ENCODE assay signal across 1 cellular context in the genomic region with DNA sequence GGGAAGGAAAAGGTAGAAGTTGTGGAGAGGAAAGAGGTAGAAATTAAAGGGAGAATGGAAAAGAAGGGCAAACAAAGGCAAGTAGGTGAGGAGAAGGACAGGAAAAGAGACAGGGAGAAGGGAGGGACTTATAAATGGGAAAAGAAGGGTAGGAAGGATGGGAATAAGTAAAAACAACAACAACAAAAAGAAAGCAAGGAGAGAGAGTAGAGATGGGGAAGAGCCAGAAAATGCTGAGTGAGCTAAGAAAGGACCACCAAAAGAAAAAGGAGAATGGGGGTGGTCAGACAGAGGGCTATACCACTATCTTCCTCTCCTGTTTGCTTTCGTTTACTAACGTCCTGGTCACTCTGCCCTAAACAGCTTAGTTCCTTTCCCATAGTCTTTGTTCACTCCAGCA.
TF ChIP-seq lines count a peak whose summit lies in the region.

No MANE protein-coding gene starts in this region.

TF ChIP-seq in K562, 482 proteins besides CTCF, POLR2A, EP300 and RAD21 (continued from another document):
- TF ChIP-seq, protein P1, sequence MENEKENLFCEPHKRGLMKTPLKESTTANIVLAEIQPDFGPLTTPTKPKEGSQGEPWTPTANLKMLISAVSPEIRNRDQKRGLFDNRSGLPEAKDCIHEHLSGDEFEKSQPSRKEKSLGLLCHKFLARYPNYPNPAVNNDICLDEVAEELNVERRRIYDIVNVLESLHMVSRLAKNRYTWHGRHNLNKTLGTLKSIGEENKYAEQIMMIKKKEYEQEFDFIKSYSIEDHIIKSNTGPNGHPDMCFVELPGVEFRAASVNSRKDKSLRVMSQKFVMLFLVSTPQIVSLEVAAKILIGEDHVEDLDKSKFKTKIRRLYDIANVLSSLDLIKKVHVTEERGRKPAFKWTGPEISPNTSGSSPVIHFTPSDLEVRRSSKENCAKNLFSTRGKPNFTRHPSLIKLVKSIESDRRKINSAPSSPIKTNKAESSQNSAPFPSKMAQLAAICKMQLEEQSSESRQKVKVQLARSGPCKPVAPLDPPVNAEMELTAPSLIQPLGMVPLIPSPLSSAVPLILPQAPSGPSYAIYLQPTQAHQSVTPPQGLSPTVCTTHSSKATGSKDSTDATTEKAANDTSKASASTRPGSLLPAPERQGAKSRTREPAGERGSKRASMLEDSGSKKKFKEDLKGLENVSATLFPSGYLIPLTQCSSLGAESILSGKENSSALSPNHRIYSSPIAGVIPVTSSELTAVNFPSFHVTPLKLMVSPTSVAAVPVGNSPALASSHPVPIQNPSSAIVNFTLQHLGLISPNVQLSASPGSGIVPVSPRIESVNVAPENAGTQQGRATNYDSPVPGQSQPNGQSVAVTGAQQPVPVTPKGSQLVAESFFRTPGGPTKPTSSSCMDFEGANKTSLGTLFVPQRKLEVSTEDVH (IDR thresholded peaks at IDR 0.05; ENCODE audit: low read depth, partially characterized antibody) = no peak
- TF ChIP-seq, protein P2, sequence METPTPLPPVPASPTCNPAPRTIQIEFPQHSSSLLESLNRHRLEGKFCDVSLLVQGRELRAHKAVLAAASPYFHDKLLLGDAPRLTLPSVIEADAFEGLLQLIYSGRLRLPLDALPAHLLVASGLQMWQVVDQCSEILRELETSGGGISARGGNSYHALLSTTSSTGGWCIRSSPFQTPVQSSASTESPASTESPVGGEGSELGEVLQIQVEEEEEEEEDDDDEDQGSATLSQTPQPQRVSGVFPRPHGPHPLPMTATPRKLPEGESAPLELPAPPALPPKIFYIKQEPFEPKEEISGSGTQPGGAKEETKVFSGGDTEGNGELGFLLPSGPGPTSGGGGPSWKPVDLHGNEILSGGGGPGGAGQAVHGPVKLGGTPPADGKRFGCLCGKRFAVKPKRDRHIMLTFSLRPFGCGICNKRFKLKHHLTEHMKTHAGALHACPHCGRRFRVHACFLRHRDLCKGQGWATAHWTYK (CRISPR knock-in tag; IDR thresholded peaks at IDR 0.05) = no peak
- TF ChIP-seq, protein P3, sequence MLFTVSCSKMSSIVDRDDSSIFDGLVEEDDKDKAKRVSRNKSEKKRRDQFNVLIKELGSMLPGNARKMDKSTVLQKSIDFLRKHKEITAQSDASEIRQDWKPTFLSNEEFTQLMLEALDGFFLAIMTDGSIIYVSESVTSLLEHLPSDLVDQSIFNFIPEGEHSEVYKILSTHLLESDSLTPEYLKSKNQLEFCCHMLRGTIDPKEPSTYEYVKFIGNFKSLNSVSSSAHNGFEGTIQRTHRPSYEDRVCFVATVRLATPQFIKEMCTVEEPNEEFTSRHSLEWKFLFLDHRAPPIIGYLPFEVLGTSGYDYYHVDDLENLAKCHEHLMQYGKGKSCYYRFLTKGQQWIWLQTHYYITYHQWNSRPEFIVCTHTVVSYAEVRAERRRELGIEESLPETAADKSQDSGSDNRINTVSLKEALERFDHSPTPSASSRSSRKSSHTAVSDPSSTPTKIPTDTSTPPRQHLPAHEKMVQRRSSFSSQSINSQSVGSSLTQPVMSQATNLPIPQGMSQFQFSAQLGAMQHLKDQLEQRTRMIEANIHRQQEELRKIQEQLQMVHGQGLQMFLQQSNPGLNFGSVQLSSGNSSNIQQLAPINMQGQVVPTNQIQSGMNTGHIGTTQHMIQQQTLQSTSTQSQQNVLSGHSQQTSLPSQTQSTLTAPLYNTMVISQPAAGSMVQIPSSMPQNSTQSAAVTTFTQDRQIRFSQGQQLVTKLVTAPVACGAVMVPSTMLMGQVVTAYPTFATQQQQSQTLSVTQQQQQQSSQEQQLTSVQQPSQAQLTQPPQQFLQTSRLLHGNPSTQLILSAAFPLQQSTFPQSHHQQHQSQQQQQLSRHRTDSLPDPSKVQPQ (CRISPR knock-in tag; IDR thresholded peaks at IDR 0.05; ENCODE audit: borderline replicate concordance) = no peak
- TF ChIP-seq MAFK (IDR thresholded peaks at IDR 0.05; ENCODE audit: low read length) = peak; percentile 43; the same call in 1 of the 2 replicates
- TF ChIP-seq, protein P4, sequence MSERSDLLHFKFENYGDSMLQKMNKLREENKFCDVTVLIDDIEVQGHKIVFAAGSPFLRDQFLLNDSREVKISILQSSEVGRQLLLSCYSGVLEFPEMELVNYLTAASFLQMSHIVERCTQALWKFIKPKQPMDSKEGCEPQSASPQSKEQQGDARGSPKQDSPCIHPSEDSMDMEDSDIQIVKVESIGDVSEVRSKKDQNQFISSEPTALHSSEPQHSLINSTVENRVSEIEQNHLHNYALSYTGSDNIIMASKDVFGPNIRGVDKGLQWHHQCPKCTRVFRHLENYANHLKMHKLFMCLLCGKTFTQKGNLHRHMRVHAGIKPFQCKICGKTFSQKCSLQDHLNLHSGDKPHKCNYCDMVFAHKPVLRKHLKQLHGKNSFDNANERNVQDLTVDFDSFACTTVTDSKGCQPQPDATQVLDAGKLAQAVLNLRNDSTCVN (CRISPR knock-in tag; IDR thresholded peaks at IDR 0.05) = peak; percentile 51; the same call in 1 of the 2 replicates
- peak; percentile 20; the same call in 1 of the 2 replicates for TF ChIP-seq ATF7 (IDR thresholded peaks at IDR 0.05)
- TF ChIP-seq ZNF445 (CRISPR knock-in tag; IDR thresholded peaks at IDR 0.05; ENCODE audit: low read depth) = no peak
- peak; percentile 96 for TF ChIP-seq ZNF316 (IDR thresholded peaks at IDR 0.05)
- TF ChIP-seq CC2D1A (IDR thresholded peaks at IDR 0.05) = no peak
- TF ChIP-seq NCOR1 (IDR thresholded peaks at IDR 0.05) = peak; percentile 10; the same call in 1 of the 2 replicates
- no peak for TF ChIP-seq CSDE1 (IDR thresholded peaks at IDR 0.05)
- TF ChIP-seq, protein P5, sequence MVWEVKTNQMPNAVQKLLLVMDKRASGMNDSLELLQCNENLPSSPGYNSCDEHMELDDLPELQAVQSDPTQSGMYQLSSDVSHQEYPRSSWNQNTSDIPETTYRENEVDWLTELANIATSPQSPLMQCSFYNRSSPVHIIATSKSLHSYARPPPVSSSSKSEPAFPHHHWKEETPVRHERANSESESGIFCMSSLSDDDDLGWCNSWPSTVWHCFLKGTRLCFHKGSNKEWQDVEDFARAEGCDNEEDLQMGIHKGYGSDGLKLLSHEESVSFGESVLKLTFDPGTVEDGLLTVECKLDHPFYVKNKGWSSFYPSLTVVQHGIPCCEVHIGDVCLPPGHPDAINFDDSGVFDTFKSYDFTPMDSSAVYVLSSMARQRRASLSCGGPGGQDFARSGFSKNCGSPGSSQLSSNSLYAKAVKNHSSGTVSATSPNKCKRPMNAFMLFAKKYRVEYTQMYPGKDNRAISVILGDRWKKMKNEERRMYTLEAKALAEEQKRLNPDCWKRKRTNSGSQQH (CRISPR knock-in tag; IDR thresholded peaks at IDR 0.05) = 0 out of 2 replicates have a peak, but pooled peaks have one; percentile 46
- TF ChIP-seq HDAC2 (IDR thresholded peaks at IDR 0.05) = no peak
- TF ChIP-seq SP2 (IDR thresholded peaks at IDR 0.05; ENCODE audit: extremely low read depth, low read depth, low read length, poor library complexity, severe bottlenecking) = no peak
- peak; percentile 50; the same call in 1 of the 2 replicates for TF ChIP-seq TCF7L2 (IDR thresholded peaks at IDR 0.05; ENCODE audit: low read depth, low read length)
TF ChIP-seq in K562: peak in this region for 17.
